ENCODE assay signal across 9 cellular contexts in genomic region chr11:3614742-3615171, GRCh38. TPM values are rescaled to one million over a fixed set of nuclear protein-coding genes. Genes with fewer than 3 reads are reported as not detected.
DNase-seq lines count a peak whose midpoint lies in the region; ATAC-seq and TF ChIP-seq lines count a peak whose summit lies in the region.
"Had no signal": no experiment of that assay in that cellular context is flagged by ENCODE, and none has a peak within 500 bp of the region (broad histone marks: within the 10 kb centered on the region; RNA-seq: fewer than 3 reads in every experiment).

No MANE protein-coding gene starts in this region.

- H3K4me3 Mint-ChIP-seq in mesothelial cell of epicardium = no peak overlapping the region

- H3K36me3 Mint-ChIP-seq in mesothelial cell of epicardium = no peaks in the 10 kb centered on the region

- TF ChIP-seq CTCF in HL-60 (IDR thresholded peaks at IDR 0.05; ENCODE audit: insufficient read depth, low read length) (no peak), mesothelial cell of epicardium (IDR thresholded peaks at IDR 0.05; ENCODE audit: unreplicated experiment) (no peak), omental fat pad (IDR thresholded peaks at IDR 0.05) (no peak)

- H3K27me3 ChIP-seq in HL-60 (ENCODE audit: insufficient read depth, poor library complexity, severe bottlenecking) = no peaks in the 10 kb centered on the region

- peaks cover 3% of the 10 kb centered on the region for H3K27me3 Mint-ChIP-seq in mesothelial cell of epicardium (ENCODE audit: low read depth)

- peaks cover 37% of the 10 kb centered on the region for H3K4me1 Mint-ChIP-seq in mesothelial cell of epicardium

- H3K27ac Mint-ChIP-seq in mesothelial cell of epicardium = peak overlapping the region; percentile 18

- peak overlapping the region; percentile 68 for H3K27ac ChIP-seq in HL-60 (replicated peaks)

- DNase-seq in HL-60 (ENCODE audit: low read depth in 1 of 2, low spot score in 1 of 2) (peak; percentile 35 to 93), activated T-cell treated with anti-CD3 and anti-CD28 coated beads for 4 hours (peak; percentile 7), mesothelial cell of epicardium (ENCODE audit: low spot score in 2 of 2, unreplicated experiment in 2 of 2) (no peak), omental fat pad (ENCODE audit: low spot score) (no peak), GM03348 (ENCODE audit: low spot score) (no peak), activated gamma-delta T cell treated with Interleukin-2 at 50 U/mL for 16 hours (no peak), NCI-H187 treated with DMSO at 0.1 percent for 48 hours (lab: John Stamatoyannopoulos, UW) (no peak)

- peaks cover 6% of the 10 kb centered on the region for H3K9me3 Mint-ChIP-seq in mesothelial cell of epicardium

- no peak overlapping the region for H3K4me3 ChIP-seq in HL-60 (replicated peaks; ENCODE audit: insufficient read depth, low read length)

- ATAC-seq in GM18867 (IDR thresholded peaks at IDR 0.05; ENCODE audit: unreplicated experiment) (peak; percentile 78), omental fat pad (ENCODE audit: low FRiP score) (no peak)

RNA-seq across cellular contexts. Expression of gene ART5, which starts 27.0 kb away (rescaled TPM):
- total RNA-seq in mesothelial cell of epicardium = 4.5 to 6.1 TPM (median 4.9 TPM) in 3 replicates
- total RNA-seq in omental fat pad = under 1 TPM in 2 of 4 donors, not detected in 2; 0.63 to 0.65 TPM
- total RNA-seq: HT1080 had no signal

RNA-seq across cellular contexts. Expression of gene ART1, which starts 30.2 kb away (rescaled TPM):
- total RNA-seq in mesothelial cell of epicardium = not detected in 3 replicates
- not detected for total RNA-seq in omental fat pad
- total RNA-seq: HT1080 had no signal

RNA-seq across cellular contexts. Expression of gene CHRNA10, which starts 56.4 kb away (rescaled TPM):
- 2.6 to 2.9 TPM (median 2.9 TPM) in 3 replicates for total RNA-seq in mesothelial cell of epicardium
- total RNA-seq in omental fat pad = 1 to 10 TPM; 1.1 to 4.7 (median 2.6) TPM

Comparison
In these comparisons a context has a peak if more than half of its experiments do, and no peak if none do; other contexts are left out.
1. DNase-seq: peak in HL-60 (2 of 2) and activated T-cell treated with anti-CD3 and anti-CD28 coated beads for 4 hours (single experiment); none in mesothelial cell of epicardium (0 of 2), omental fat pad (single experiment), GM03348 (single experiment), activated gamma-delta T cell treated with Interleukin-2 at 50 U/mL for 16 hours (single experiment) and NCI-H187 treated with DMSO at 0.1 percent for 48 hours (single experiment).